ENCODE assay signal across 1 cellular context in genomic region chr12:52054231-52054837, GRCh38.
A peak's percentile ranks its signal among the peaks of the same experiment; 100 is the strongest.
TF ChIP-seq lines count a peak whose summit lies in the region.

No MANE protein-coding gene starts in this region.

TF ChIP-seq in HepG2, 621 proteins besides CTCF, POLR2A, EP300 and RAD21:
- TF ChIP-seq ZNF17 (CRISPR knock-in tag; IDR thresholded peaks at IDR 0.05) (no peak), MXI1 (IDR thresholded peaks at IDR 0.05; ENCODE audit: borderline replicate concordance, low read depth, low read length) (0 out of 3 replicates have a peak, but pooled peaks have one; percentile 13), PRPF4 (IDR thresholded peaks at IDR 0.05; ENCODE audit: low read depth, low read length, poor library complexity, severe bottlenecking) (no peak), GTF3A (CRISPR knock-in tag; conservative IDR thresholded peaks at IDR 0.05) (no peak), ZNF232 (CRISPR knock-in tag; IDR thresholded peaks at IDR 0.05; ENCODE audit: borderline replicate concordance) (no peak), ZBTB40 (IDR thresholded peaks at IDR 0.05) (no peak), ZBTB40 (CRISPR knock-in tag; IDR thresholded peaks at IDR 0.05) (no peak), AGO2 (optimal IDR thresholded peaks at IDR 0.05; ENCODE audit: low read depth, low read length) (peak; percentile 3), DMAP1 (CRISPR knock-in tag; IDR thresholded peaks at IDR 0.05) (no peak), HMG20B (CRISPR knock-in tag; conservative IDR thresholded peaks at IDR 0.05) (no peak)
